25 cellular contexts compared by ENCODE assay signal in genomic region chr5:134290443-134290842, GRCh38.
DNase-seq lines count a peak whose midpoint lies in the region; ATAC-seq, FAIRE-seq and TF ChIP-seq lines count a peak whose summit lies in the region.
"Had no signal": no experiment of that assay in that cellular context is flagged by ENCODE, and none has a peak within 500 bp of the region (broad histone marks: within the 10 kb centered on the region; RNA-seq: fewer than 3 reads in every experiment).

No MANE protein-coding gene starts in this region.

- H3K27ac Mint-ChIP-seq in activated naive CD8-positive, alpha-beta T cell treated with anti-CD3 and anti-CD28 coated beads, Interleukin-2, amount 10 ng/mL, durations not matched to agents 7 days and 5 days = no peak overlapping the region
- no peak overlapping the region for H3K27ac Mint-ChIP-seq in activated naive CD8-positive, alpha-beta T cell treated with anti-CD3 and anti-CD28 coated beads for 36 hours
- H3K27ac Mint-ChIP-seq: CD14-positive monocyte; CD4-positive, alpha-beta T cell had no signal

- H3K27me3 ChIP-seq in GM12878 (replicated peaks in 1 of 2; ENCODE audit: control insufficient read depth in 2 of 2, insufficient read depth in 2 of 2, low read length in 1 of 2) = no peaks in the 10 kb centered on the region
- H3K27me3 ChIP-seq: BE2C; BLaER1 treated with 17β-estradiol and CSF1 and Interleukin-3, amounts not matched to agents 10 nM and 100 nM had no signal

- SMC1A ChIA-PET in GM12878 (lab: Charles Lee; ENCODE audit: uncharacterized antibody, unreplicated experiment) = interaction anchor here (1.2 to 7.1 kb wide), 6 partner anchors 46 to 297 kb away, joined by 3 to 91 read pairs (median 6); no protein-coding TSS in a partner anchor

- RAD21 ChIA-PET in GM12878 (lab: Charles Lee; ENCODE audit: unreplicated experiment) = interaction anchor here (1.4 to 2.4 kb wide), 4 partner anchors 102 to 250 kb away, joined by 5 to 14 read pairs (median 8); no protein-coding TSS in a partner anchor

- no peak overlapping the region for H3K4me2 ChIP-seq in GM12878 (ENCODE audit: control insufficient read depth, insufficient read depth)
- H3K4me2 ChIP-seq: A549; BLaER1 treated with 17β-estradiol and CSF1 and Interleukin-3, amounts not matched to agents 10 nM and 100 nM had no signal

- no peak overlapping the region for H3K4me3 ChIP-seq in HEK293 (ENCODE audit: low read depth, low read length)
- H3K4me3 ChIP-seq in GM12878 = no peak overlapping the region
- H3K4me3 ChIP-seq: A549; BLaER1 treated with 17β-estradiol and CSF1 and Interleukin-3, amounts not matched to agents 10 nM and 100 nM; GM23248 had no signal

- no peak for DNase-seq in activated naive CD8-positive, alpha-beta T cell treated with anti-CD3 and anti-CD28 coated beads, Interleukin-2, amount 10 ng/mL, durations not matched to agents 7 days and 5 days
- no peak for DNase-seq in activated naive CD8-positive, alpha-beta T cell treated with anti-CD3 and anti-CD28 coated beads for 36 hours
- no peak for DNase-seq in GM12878 (ENCODE audit: low read depth, low spot score)
- DNase-seq in activated naive CD4-positive, alpha-beta T cell treated with anti-CD3 and anti-CD28 coated beads, Interleukin-2, amount 50 U/mL, for 16 hours = no peak
- DNase-seq: 8988T; ACHN; AML-193; BE2C; Calu3; CD4-positive, alpha-beta T cell; COR-L47; DMS53; DMS79 treated with DMSO at 0.1 percent for 48 hours; GF-D8; GM23248; H7; HCEC 1CT had no signal

- in situ Hi-C loops in GM12878 (cut with MboI) = no loop called here

- peaks cover 3% of the 10 kb centered on the region for H3K4me1 Mint-ChIP-seq in activated naive CD8-positive, alpha-beta T cell treated with anti-CD3 and anti-CD28 coated beads, Interleukin-2, amount 10 ng/mL, durations not matched to agents 7 days and 5 days
- peaks cover 2% of the 10 kb centered on the region for H3K4me1 Mint-ChIP-seq in activated naive CD8-positive, alpha-beta T cell treated with anti-CD3 and anti-CD28 coated beads for 36 hours
- H3K4me1 Mint-ChIP-seq: CD14-positive monocyte had no signal

- peaks cover 17% of the 10 kb centered on the region for H3K27me3 Mint-ChIP-seq in activated naive CD8-positive, alpha-beta T cell treated with anti-CD3 and anti-CD28 coated beads, Interleukin-2, amount 10 ng/mL, durations not matched to agents 7 days and 5 days
- H3K27me3 Mint-ChIP-seq in activated naive CD8-positive, alpha-beta T cell treated with anti-CD3 and anti-CD28 coated beads for 36 hours = peaks cover 9% of the 10 kb centered on the region

- POLR2A ChIA-PET in activated naive CD8-positive, alpha-beta T cell treated with anti-CD3 and anti-CD28 coated beads, Interleukin-2, amount 10 ng/mL, durations not matched to agents 7 days and 5 days (lab: Charles Lee) = no interaction called here
- POLR2A ChIA-PET in HEK293 (lab: Yijun Ruan, JAX) = no interaction called here
- POLR2A ChIA-PET in GM12878 (lab: Charles Lee) = no interaction called here

- no peak overlapping the region for H3K9ac ChIP-seq in GM12878 (ENCODE audit: control insufficient read depth, insufficient read depth, low read length)
- H3K9ac ChIP-seq: BLaER1 treated with 17β-estradiol and CSF1 and Interleukin-3, amounts not matched to agents 10 nM and 100 nM; GM23248 had no signal

- H3K9me3 Mint-ChIP-seq in activated naive CD8-positive, alpha-beta T cell treated with anti-CD3 and anti-CD28 coated beads, Interleukin-2, amount 10 ng/mL, durations not matched to agents 7 days and 5 days = peaks cover 4% of the 10 kb centered on the region
- H3K9me3 Mint-ChIP-seq in activated naive CD8-positive, alpha-beta T cell treated with anti-CD3 and anti-CD28 coated beads for 36 hours = peaks cover 4% of the 10 kb centered on the region
- H3K9me3 Mint-ChIP-seq: CD4-positive, alpha-beta T cell had no signal

- no TSS peak for BruUV-seq in GM12878 (replicated peaks; lab: Mats Ljungman, UMichigan)

- H4K20me1 ChIP-seq in GM12878 (ENCODE audit: control insufficient read depth, insufficient read depth) = no peaks in the 10 kb centered on the region
- H4K20me1 ChIP-seq: BLaER1 treated with 17β-estradiol and CSF1 and Interleukin-3, amounts not matched to agents 10 nM and 100 nM had no signal

- H3K27ac ChIP-seq in HEK293 (ENCODE audit: extremely low read depth, low read depth, low read length) (no peak overlapping the region), GM12878 (ENCODE audit: control insufficient read depth, insufficient read depth) (no peak overlapping the region)
- H3K27ac ChIP-seq: A549; BLaER1 treated with 17β-estradiol and CSF1 and Interleukin-3, amounts not matched to agents 10 nM and 100 nM; GM23248 had no signal

- H3K4me3 Mint-ChIP-seq in activated naive CD8-positive, alpha-beta T cell treated with anti-CD3 and anti-CD28 coated beads, Interleukin-2, amount 10 ng/mL, durations not matched to agents 7 days and 5 days = no peak overlapping the region
- no peak overlapping the region for H3K4me3 Mint-ChIP-seq in activated naive CD8-positive, alpha-beta T cell treated with anti-CD3 and anti-CD28 coated beads for 36 hours
- H3K4me3 Mint-ChIP-seq: CD14-positive monocyte; CD4-positive, alpha-beta T cell had no signal

- H3K36me3 Mint-ChIP-seq in activated naive CD8-positive, alpha-beta T cell treated with anti-CD3 and anti-CD28 coated beads, Interleukin-2, amount 10 ng/mL, durations not matched to agents 7 days and 5 days = peaks cover 3% of the 10 kb centered on the region
- peaks cover 4% of the 10 kb centered on the region for H3K36me3 Mint-ChIP-seq in activated naive CD8-positive, alpha-beta T cell treated with anti-CD3 and anti-CD28 coated beads for 36 hours
- H3K36me3 Mint-ChIP-seq: CD14-positive monocyte had no signal

- TF ChIP-seq CTCF in HEK293 (tag by site-specific recombination; IDR thresholded peaks at IDR 0.05) (no peak), GM12878 (IDR thresholded peaks at IDR 0.05 in 2 of 3, conservative IDR thresholded peaks at IDR 0.05 in 1 of 3; ENCODE audit: control insufficient read depth in 2 of 3, extremely low read depth in 1 of 3, insufficient read depth in 1 of 3, low read depth in 3 of 3, low read length in 3 of 3) (no peak)

- TF ChIP-seq EP300 in GM12878 (IDR thresholded peaks at IDR 0.05; ENCODE audit: borderline replicate concordance in 1 of 2, control insufficient read depth in 1 of 2, low read depth in 2 of 2, low read length in 2 of 2) = no peak

- ATAC-seq in activated naive CD8-positive, alpha-beta T cell treated with anti-CD3 and anti-CD28 coated beads, Interleukin-2, amount 10 ng/mL, durations not matched to agents 7 days and 5 days (ENCODE audit: low read depth) = peak; percentile 56
- ATAC-seq in GM12878 = no peak
- ATAC-seq in HG03442 (IDR thresholded peaks at IDR 0.05; ENCODE audit: unreplicated experiment) = no peak

- TF ChIP-seq POLR2A in GM12878 (IDR thresholded peaks at IDR 0.05; ENCODE audit: low read depth, low read length) = no peak

- CTCF ChIA-PET in HEK293 (lab: Yijun Ruan, JAX) (interaction anchor here (0.6 to 3.5 kb wide), 15 partner anchors 10 to 251 kb away, joined by 3 to 92 read pairs (median 5); no protein-coding TSS in a partner anchor), GM12878 (lab: Yijun Ruan, JAX) (interaction anchor here (0.9 to 3.7 kb wide), 9 partner anchors 58 to 398 kb away, joined by 3 to 99 read pairs (median 5); no protein-coding TSS in a partner anchor)

- H3K79me2 ChIP-seq in GM12878 (ENCODE audit: control insufficient read depth, insufficient read depth, low read length) = no peaks in the 10 kb centered on the region

- FAIRE-seq in GM12878 (lab: Jason Lieb, UNC) = no peak
- FAIRE-seq: A549, GM12892, GM19239, H1 had no signal

- intact Hi-C loops in GM12878 (cut with micrococcal nuclease; ENCODE audit: unreplicated experiment) = no loop called here

- H3K9me3 ChIP-seq in HEK293 (ENCODE audit: control insufficient read depth, insufficient read depth, low read depth, low read length) = no peaks in the 10 kb centered on the region
- H3K9me3 ChIP-seq in GM12878 (replicated peaks; ENCODE audit: control insufficient read depth, insufficient read depth, low read length) = no peaks in the 10 kb centered on the region
- H3K9me3 ChIP-seq: BE2C had no signal

- TF ChIP-seq RAD21 in GM12878 (IDR thresholded peaks at IDR 0.05; ENCODE audit: insufficient read depth, low read depth, low read length) = no peak

- H3K4me1 ChIP-seq in HEK293 (ENCODE audit: control insufficient read depth, insufficient read depth, low read length) = no peaks in the 10 kb centered on the region
- H3K4me1 ChIP-seq in GM12878 (ENCODE audit: control insufficient read depth, insufficient read depth, low read length) = no peaks in the 10 kb centered on the region
- H3K4me1 ChIP-seq: A549; BE2C; BLaER1 treated with 17β-estradiol and CSF1 and Interleukin-3, amounts not matched to agents 10 nM and 100 nM had no signal

- no peak overlapping the region for H2AFZ ChIP-seq in GM12878 (ENCODE audit: control insufficient read depth, low read depth, low read length)
- H2AFZ ChIP-seq: GM23248 had no signal

- H3K36me3 ChIP-seq in HEK293 (ENCODE audit: control insufficient read depth in 2 of 2, insufficient read depth in 1 of 2, low read length in 2 of 2) (no peaks in the 10 kb centered on the region), GM12878 (ENCODE audit: control insufficient read depth in 2 of 2, insufficient read depth in 2 of 2, low read length in 1 of 2) (no peaks in the 10 kb centered on the region)
- H3K36me3 ChIP-seq: BE2C had no signal

TF ChIP-seq in HEK293, 187 proteins besides CTCF, POLR2A, EP300 and RAD21 (continues in another document):
- TF ChIP-seq ZNF121 (tag by site-specific recombination; IDR thresholded peaks at IDR 0.05) (0 out of 2 replicates have a peak, but pooled peaks have one; percentile 38), ZNF155 (tag by site-specific recombination; IDR thresholded peaks at IDR 0.05) (no peak)

TF ChIP-seq in GM12878, 131 proteins besides CTCF, POLR2A, EP300 and RAD21:
- no peak for TF ChIP-seq GABPA (IDR thresholded peaks at IDR 0.05; ENCODE audit: low read depth)
- 0 out of 2 replicates have a peak, but pooled peaks have one; percentile 49 for TF ChIP-seq ATF7 (IDR thresholded peaks at IDR 0.05; ENCODE audit: low read depth)
